ENCODE assay signal across 18 cellular contexts in the genomic region with DNA sequence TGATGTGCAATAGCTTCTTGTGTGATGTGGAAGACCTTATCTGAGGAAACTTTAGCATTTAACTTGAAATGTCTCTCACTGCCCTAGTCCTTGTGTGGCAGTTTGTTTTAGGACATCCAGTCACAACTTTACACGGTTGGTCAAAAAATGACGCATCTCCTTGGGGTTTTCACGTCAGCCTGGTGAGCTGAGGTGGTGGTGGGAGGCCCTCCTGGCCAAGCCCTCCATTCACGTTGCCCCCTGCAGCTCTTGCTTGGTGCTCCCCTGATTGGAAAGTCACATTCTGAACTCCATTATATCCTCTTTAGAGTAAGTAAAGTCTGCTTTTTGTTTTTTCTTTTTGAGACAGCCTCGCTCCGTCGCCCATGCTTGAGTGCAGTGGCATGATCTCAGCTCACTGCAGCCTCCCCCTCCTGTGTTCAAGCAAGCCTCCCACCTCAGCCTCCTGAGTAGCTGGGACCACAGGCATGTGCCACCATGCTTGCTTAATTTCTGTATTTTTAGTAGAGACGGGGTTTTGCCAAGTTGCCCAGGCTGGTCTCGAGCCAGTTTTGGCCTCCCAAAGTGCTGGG. TPM values are rescaled to one million over a fixed set of nuclear protein-coding genes. Genes with fewer than 3 reads are reported as not detected.
DNase-seq lines count a peak whose midpoint lies in the region; ATAC-seq, FAIRE-seq and TF ChIP-seq lines count a peak whose summit lies in the region.
"Had no signal": no experiment of that assay in that cellular context is flagged by ENCODE, and none has a peak within 500 bp of the region (broad histone marks: within the 10 kb centered on the region; RNA-seq: fewer than 3 reads in every experiment).

No MANE protein-coding gene starts in this region.

- H4K20me1 ChIP-seq in HepG2 (ENCODE audit: insufficient read depth, low read length) = peaks cover 20% of the 10 kb centered on the region

- H3K9me3 Mint-ChIP-seq in activated T-helper 2 cell treated with anti-CD3 and anti-CD28 coated beads, Interferon-gamma antibody, Interleukin-2, Interleukin-4, amounts not matched to agents 10 μg/mL and 5 μg/mL and 100 μg/mL, durations not matched to agents 14 hours and 24 hours and 36 hours = no peaks in the 10 kb centered on the region
- H3K9me3 Mint-ChIP-seq in stimulated activated naive CD8-positive, alpha-beta T cell treated with anti-CD3 and anti-CD28 coated beads, Interleukin-15, Interleukin-2, amounts not matched to agents 100 ng/mL and 50 ng/mL, for 24 hours = no peaks in the 10 kb centered on the region
- H3K9me3 Mint-ChIP-seq: immature natural killer cell; T-helper 2 cell treated with Interferon-gamma antibody and Interleukin-4, amounts not matched to agents 5 μg/mL and 100 μg/mL, for 36 hours had no signal

- TF ChIP-seq CTCF in HepG2 (CRISPR knock-in tag; IDR thresholded peaks at IDR 0.05) (no peak), right lobe of liver (IDR thresholded peaks at IDR 0.05) (no peak)

- POLR2A ChIA-PET in HepG2 (lab: Yijun Ruan, JAX) = interaction anchor here (1.3 to 1.5 kb wide), 2 partner anchors 12 to 23 kb away, joined by 3 to 4 read pairs; no protein-coding TSS in a partner anchor

- H3K4me1 Mint-ChIP-seq in activated T-helper 2 cell treated with anti-CD3 and anti-CD28 coated beads, Interferon-gamma antibody, Interleukin-2, Interleukin-4, amounts not matched to agents 10 μg/mL and 5 μg/mL and 100 μg/mL, durations not matched to agents 14 hours and 24 hours and 36 hours (ENCODE audit: low read depth) = peaks cover 6% of the 10 kb centered on the region
- peaks cover 24% of the 10 kb centered on the region for H3K4me1 Mint-ChIP-seq in stimulated activated naive CD8-positive, alpha-beta T cell treated with anti-CD3 and anti-CD28 coated beads, Interleukin-15, Interleukin-2, amounts not matched to agents 100 ng/mL and 50 ng/mL, for 24 hours (ENCODE audit: low read depth)

- DNase-seq in HepG2 (ENCODE audit: low spot score) (no peak), right lobe of liver (no peak), NCI-H446 (lab: John Stamatoyannopoulos, UW) (no peak)
- no peak for DNase-seq in activated T-helper 2 cell treated with anti-CD3 and anti-CD28 coated beads, Interferon-gamma antibody, Interleukin-2, Interleukin-4, amounts not matched to agents 10 μg/mL and 5 μg/mL and 100 μg/mL, durations not matched to agents 14 hours and 24 hours and 36 hours (ENCODE audit: low spot score)
- DNase-seq: activated CD4-positive, alpha-beta T cell treated with anti-CD3 and anti-CD28 coated beads for 4 hours; GDM1; immature natural killer cell; NCI-H1417 treated with DMSO at 0.1 percent for 48 hours; NCI-H345; SJCRH30; stimulated activated CD8-positive, alpha-beta memory T cell treated with anti-CD3 and anti-CD28 coated beads, Interleukin-4, amount 100 ng/mL, for 48 hours; transverse colon had no signal

- no peak for FAIRE-seq in HepG2 (lab: Jason Lieb, UNC)
- FAIRE-seq: GM18507 had no signal

- intact Hi-C loops in HepG2 (cut with micrococcal nuclease; ENCODE audit: unreplicated experiment) (no loop called here), right lobe of liver (cut with DNase I) (no loop called here)
- intact Hi-C loops in activated T-helper 2 cell treated with anti-CD3 and anti-CD28 coated beads, Interferon-gamma antibody, Interleukin-2, Interleukin-4, amounts not matched to agents 10 μg/mL and 5 μg/mL and 100 μg/mL, durations not matched to agents 14 hours and 24 hours and 36 hours (cut with micrococcal nuclease) = no loop called here

- H3K4me3 ChIP-seq in HepG2 (replicated peaks in 1 of 3; ENCODE audit: insufficient read depth in 1 of 3, low read depth in 2 of 3, low read length in 3 of 3) (no peak overlapping the region), right lobe of liver (no peak overlapping the region)
- H3K4me3 ChIP-seq: lung, SJCRH30, transverse colon had no signal

- H3K9me3 ChIP-seq in HepG2 (ENCODE audit: low read length) (no peaks in the 10 kb centered on the region), right lobe of liver (no peaks in the 10 kb centered on the region)
- H3K9me3 ChIP-seq: SJCRH30, transverse colon had no signal

- no peak overlapping the region for H3K4me2 ChIP-seq in HepG2 (ENCODE audit: low read depth, low read length)

- peaks cover 79% of the 10 kb centered on the region for H3K36me3 Mint-ChIP-seq in activated T-helper 2 cell treated with anti-CD3 and anti-CD28 coated beads, Interferon-gamma antibody, Interleukin-2, Interleukin-4, amounts not matched to agents 10 μg/mL and 5 μg/mL and 100 μg/mL, durations not matched to agents 14 hours and 24 hours and 36 hours (ENCODE audit: low read depth)
- peaks cover 59% of the 10 kb centered on the region for H3K36me3 Mint-ChIP-seq in stimulated activated naive CD8-positive, alpha-beta T cell treated with anti-CD3 and anti-CD28 coated beads, Interleukin-15, Interleukin-2, amounts not matched to agents 100 ng/mL and 50 ng/mL, for 24 hours (ENCODE audit: low read depth)

- no peak for TF ChIP-seq RAD21 in HepG2 (CRISPR knock-in tag; IDR thresholded peaks at IDR 0.05)

- H3K27me3 ChIP-seq in HepG2 (ENCODE audit: control insufficient read depth in 1 of 2, insufficient read depth in 2 of 2, low read length in 2 of 2) (no peaks in the 10 kb centered on the region), right lobe of liver (no peaks in the 10 kb centered on the region)
- H3K27me3 ChIP-seq: SJCRH30, transverse colon had no signal

- no peak overlapping the region for H3K4me3 Mint-ChIP-seq in activated T-helper 2 cell treated with anti-CD3 and anti-CD28 coated beads, Interferon-gamma antibody, Interleukin-2, Interleukin-4, amounts not matched to agents 10 μg/mL and 5 μg/mL and 100 μg/mL, durations not matched to agents 14 hours and 24 hours and 36 hours (ENCODE audit: low read depth)
- H3K4me3 Mint-ChIP-seq in stimulated activated naive CD8-positive, alpha-beta T cell treated with anti-CD3 and anti-CD28 coated beads, Interleukin-15, Interleukin-2, amounts not matched to agents 100 ng/mL and 50 ng/mL, for 24 hours = no peak overlapping the region
- H3K4me3 Mint-ChIP-seq: immature natural killer cell; T-helper 2 cell treated with Interferon-gamma antibody and Interleukin-4, amounts not matched to agents 5 μg/mL and 100 μg/mL, for 36 hours had no signal

- TF ChIP-seq EP300 in HepG2 (IDR thresholded peaks at IDR 0.05; ENCODE audit: low read depth in 2 of 2, low read length in 2 of 2) (no peak), HepG2 (CRISPR knock-in tag; IDR thresholded peaks at IDR 0.05; ENCODE audit: borderline replicate concordance) (no peak)

- peaks cover 21% of the 10 kb centered on the region for H3K4me1 ChIP-seq in HepG2 (ENCODE audit: insufficient read depth, low read length)
- H3K4me1 ChIP-seq in right lobe of liver = peaks cover 0 to 11% (median 3%) of the 10 kb centered on the region in 4 donors

- H3K27ac Mint-ChIP-seq in activated T-helper 2 cell treated with anti-CD3 and anti-CD28 coated beads, Interferon-gamma antibody, Interleukin-2, Interleukin-4, amounts not matched to agents 10 μg/mL and 5 μg/mL and 100 μg/mL, durations not matched to agents 14 hours and 24 hours and 36 hours = peak overlapping the region; percentile 33
- H3K27ac Mint-ChIP-seq in stimulated activated naive CD8-positive, alpha-beta T cell treated with anti-CD3 and anti-CD28 coated beads, Interleukin-15, Interleukin-2, amounts not matched to agents 100 ng/mL and 50 ng/mL, for 24 hours = peak overlapping the region; percentile 71
- H3K27ac Mint-ChIP-seq: T-helper 2 cell treated with Interferon-gamma antibody and Interleukin-4, amounts not matched to agents 5 μg/mL and 100 μg/mL, for 36 hours had no signal

- no peak overlapping the region for H2AFZ ChIP-seq in HepG2 (ENCODE audit: low read length)

- BruUV-seq in HepG2 (replicated peaks; lab: Mats Ljungman, UMichigan) = no TSS peak

- peaks cover 14% of the 10 kb centered on the region for H3K79me2 ChIP-seq in HepG2 (ENCODE audit: insufficient read depth, low read length)

- H3K27ac ChIP-seq in HepG2 (ENCODE audit: extremely low read length, insufficient read depth, low read length) (no peak overlapping the region), right lobe of liver (no peak overlapping the region)
- H3K27ac ChIP-seq: SJCRH30, transverse colon had no signal

- TF ChIP-seq POLR2A in HepG2 (IDR thresholded peaks at IDR 0.05; ENCODE audit: insufficient read depth in 1 of 2, low read depth in 2 of 2, low read length in 2 of 2) (peak in 1 of 2 experiments; percentile 61; a peak in 2 of 4 replicates), right lobe of liver (IDR thresholded peaks at IDR 0.05) (no peak)

- WGBS in HepG2 (ENCODE audit: low lambda C conversion rate) = 98% methylated on average over 9 of the region's 9 CpGs
- WGBS in right lobe of liver (ENCODE audit: insufficient coverage, low coverage, low lambda C conversion rate, missing lambda C conversion rate) = 85% methylated on average over 4 of the region's 9 CpGs

- H3K9ac ChIP-seq in HepG2 (ENCODE audit: insufficient read depth, low read depth, low read length) = no peak overlapping the region

- in situ Hi-C loops in HepG2 (cut with HindIII; ENCODE audit: extremely low pct_ligation_motif_present, low pct_unique_long_range_greater_than_20kb) = no loop called here

- no peaks in the 10 kb centered on the region for H3K27me3 Mint-ChIP-seq in activated T-helper 2 cell treated with anti-CD3 and anti-CD28 coated beads, Interferon-gamma antibody, Interleukin-2, Interleukin-4, amounts not matched to agents 10 μg/mL and 5 μg/mL and 100 μg/mL, durations not matched to agents 14 hours and 24 hours and 36 hours (ENCODE audit: low read depth)
- no peaks in the 10 kb centered on the region for H3K27me3 Mint-ChIP-seq in stimulated activated naive CD8-positive, alpha-beta T cell treated with anti-CD3 and anti-CD28 coated beads, Interleukin-15, Interleukin-2, amounts not matched to agents 100 ng/mL and 50 ng/mL, for 24 hours

- CTCF ChIA-PET in HepG2 (lab: Yijun Ruan, JAX; ENCODE audit: low intra/inter-chr PET ratio, low total read pairs) = no interaction called here

- H3K36me3 ChIP-seq in HepG2 (replicated peaks in 1 of 2; ENCODE audit: control insufficient read depth in 1 of 2, insufficient read depth in 2 of 2, low read length in 2 of 2) = peaks cover 10 to 50% of the 10 kb centered on the region in 2 experiments
- H3K36me3 ChIP-seq in right lobe of liver = peaks cover 0 to 68% (median 24%) of the 10 kb centered on the region in 4 donors

- ATAC-seq in HepG2 = no peak
- ATAC-seq in right lobe of liver = no peak
- ATAC-seq in HG03097 (IDR thresholded peaks at IDR 0.05; ENCODE audit: low FRiP score, unreplicated experiment) = no peak
- ATAC-seq: sciatic nerve had no signal

RNA-seq across cellular contexts. Expression of a gene that starts 7.5 kb away (rescaled TPM):
- total RNA-seq in HepG2 (2016; rRNA removed; fragmentation: Illumina TruSeq; extraction: Trizol) = 354 and 442 TPM in 2 replicates
- 44.3 and 47.0 TPM in 2 replicates for total RNA-seq in HepG2 (2016; cell fraction: cytosol; rRNA removed; fragmentation: Illumina TruSeq; extraction: Trizol; ENCODE audit: low read depth)
- 352 and 439 TPM in 2 replicates for total RNA-seq in HepG2 (2016; cell fraction: insoluble cytoplasmic fraction; rRNA removed; fragmentation: Illumina TruSeq; extraction: Trizol)
- total RNA-seq in HepG2 (2016; cell fraction: membrane; rRNA removed; fragmentation: Illumina TruSeq; extraction: Trizol) = 128 and 141 TPM in 2 replicates
- 126 and 144 TPM in 2 replicates for total RNA-seq in HepG2 (2016; cell fraction: nucleus; rRNA removed; fragmentation: Illumina TruSeq; extraction: Trizol)
- 403 and 483 TPM in 2 replicates for polyA plus RNA-seq in HepG2 (2011; rRNA removed)
- 471 and 548 TPM in 2 replicates for polyA plus RNA-seq in HepG2 (2011; cell fraction: cytosol; rRNA removed)
- polyA plus RNA-seq in HepG2 (2011; cell fraction: nucleus; rRNA removed) = 110 and 124 TPM in 2 replicates
- polyA plus RNA-seq in HepG2 (2012) = 318 and 342 TPM in 2 replicates
- polyA plus RNA-seq in HepG2 (2016; cell fraction: cytosol; fragmentation: Illumina TruSeq; extraction: Trizol; ENCODE audit: low read depth) = 50.9 and 54.4 TPM in 2 replicates
- polyA plus RNA-seq in HepG2 (2016; cell fraction: insoluble cytoplasmic fraction; fragmentation: Illumina TruSeq; extraction: Trizol; ENCODE audit: low read depth) = 474 and 488 TPM in 2 replicates
- polyA plus RNA-seq in HepG2 (2016; cell fraction: membrane; fragmentation: Illumina TruSeq; extraction: Trizol; ENCODE audit: low read depth) = 112 and 113 TPM in 2 replicates
- 181 and 193 TPM in 2 replicates for polyA plus RNA-seq in HepG2 (2016; cell fraction: nucleus; fragmentation: Illumina TruSeq; extraction: Trizol; ENCODE audit: insufficient read depth, low read depth)
- polyA minus RNA-seq in HepG2 (2011; rRNA and poly(A)+ RNA removed; ENCODE audit: low replicate concordance) = 592 and 624 TPM in 2 replicates
- polyA minus RNA-seq in HepG2 (2011; cell fraction: cytosol; rRNA and poly(A)+ RNA removed) = 212 and 243 TPM in 2 replicates
- polyA minus RNA-seq in HepG2 (2011; cell fraction: nucleus; rRNA and poly(A)+ RNA removed) = 56.7 and 63.2 TPM in 2 replicates
- 100 to 1,000 TPM; 100 to 228 (median 162) TPM for total RNA-seq in right lobe of liver
- 877 and 885 TPM in 2 replicates for total RNA-seq in activated T-helper 2 cell treated with anti-CD3 and anti-CD28 coated beads, Interferon-gamma antibody, Interleukin-2, Interleukin-4, amounts not matched to agents 10 μg/mL and 5 μg/mL and 100 μg/mL, durations not matched to agents 14 hours and 24 hours and 36 hours

RNA-seq across cellular contexts. Expression of a gene that starts 12.3 kb away (rescaled TPM):
- 39.9 and 47.6 TPM in 2 replicates for total RNA-seq in HepG2 (2016; rRNA removed; fragmentation: Illumina TruSeq; extraction: Trizol)
- total RNA-seq in HepG2 (2016; cell fraction: cytosol; rRNA removed; fragmentation: Illumina TruSeq; extraction: Trizol; ENCODE audit: low read depth) = 23.7 and 27.6 TPM in 2 replicates
- 37.7 and 48.0 TPM in 2 replicates for total RNA-seq in HepG2 (2016; cell fraction: insoluble cytoplasmic fraction; rRNA removed; fragmentation: Illumina TruSeq; extraction: Trizol)
- total RNA-seq in HepG2 (2016; cell fraction: membrane; rRNA removed; fragmentation: Illumina TruSeq; extraction: Trizol) = 24.0 and 25.8 TPM in 2 replicates
- total RNA-seq in HepG2 (2016; cell fraction: nucleus; rRNA removed; fragmentation: Illumina TruSeq; extraction: Trizol) = 16.9 and 23.2 TPM in 2 replicates
- 36.3 and 38.0 TPM in 2 replicates for polyA plus RNA-seq in HepG2 (2011; rRNA removed)
- 37.5 and 37.9 TPM in 2 replicates for polyA plus RNA-seq in HepG2 (2011; cell fraction: cytosol; rRNA removed)
- 14.0 and 17.7 TPM in 2 replicates for polyA plus RNA-seq in HepG2 (2011; cell fraction: nucleus; rRNA removed)
- 31.8 and 32.0 TPM in 2 replicates for polyA plus RNA-seq in HepG2 (2012)
- polyA plus RNA-seq in HepG2 (2016; cell fraction: cytosol; fragmentation: Illumina TruSeq; extraction: Trizol; ENCODE audit: low read depth) = 21.2 and 21.7 TPM in 2 replicates
- 59.8 and 61.6 TPM in 2 replicates for polyA plus RNA-seq in HepG2 (2016; cell fraction: insoluble cytoplasmic fraction; fragmentation: Illumina TruSeq; extraction: Trizol; ENCODE audit: low read depth)
- polyA plus RNA-seq in HepG2 (2016; cell fraction: membrane; fragmentation: Illumina TruSeq; extraction: Trizol; ENCODE audit: low read depth) = 21.5 and 23.2 TPM in 2 replicates
- polyA plus RNA-seq in HepG2 (2016; cell fraction: nucleus; fragmentation: Illumina TruSeq; extraction: Trizol; ENCODE audit: insufficient read depth, low read depth) = 37.6 TPM in 2 replicates
- polyA minus RNA-seq in HepG2 (2011; rRNA and poly(A)+ RNA removed; ENCODE audit: low replicate concordance) = 34.4 and 67.4 TPM in 2 replicates
- polyA minus RNA-seq in HepG2 (2011; cell fraction: cytosol; rRNA and poly(A)+ RNA removed) = 7.6 and 7.7 TPM in 2 replicates
- polyA minus RNA-seq in HepG2 (2011; cell fraction: nucleus; rRNA and poly(A)+ RNA removed) = 10.6 and 14.4 TPM in 2 replicates
- total RNA-seq in right lobe of liver = 10 to 100 TPM in 5 of 6 experiments, 1 to 10 TPM in 1; 9.2 to 19.1 (median 11.8) TPM
- total RNA-seq in activated T-helper 2 cell treated with anti-CD3 and anti-CD28 coated beads, Interferon-gamma antibody, Interleukin-2, Interleukin-4, amounts not matched to agents 10 μg/mL and 5 μg/mL and 100 μg/mL, durations not matched to agents 14 hours and 24 hours and 36 hours = 49.9 and 53.4 TPM in 2 replicates

RNA-seq across cellular contexts. Expression of a gene that starts 12.5 kb away (rescaled TPM):
- 30.2 and 41.8 TPM in 2 replicates for total RNA-seq in HepG2 (2016; rRNA removed; fragmentation: Illumina TruSeq; extraction: Trizol)
- total RNA-seq in HepG2 (2016; cell fraction: cytosol; rRNA removed; fragmentation: Illumina TruSeq; extraction: Trizol; ENCODE audit: low read depth) = 84.0 and 92.7 TPM in 2 replicates
- total RNA-seq in HepG2 (2016; cell fraction: insoluble cytoplasmic fraction; rRNA removed; fragmentation: Illumina TruSeq; extraction: Trizol) = 25.9 and 43.5 TPM in 2 replicates
- 104 and 115 TPM in 2 replicates for total RNA-seq in HepG2 (2016; cell fraction: membrane; rRNA removed; fragmentation: Illumina TruSeq; extraction: Trizol)
- 30.7 and 33.0 TPM in 2 replicates for total RNA-seq in HepG2 (2016; cell fraction: nucleus; rRNA removed; fragmentation: Illumina TruSeq; extraction: Trizol)
- 40.8 and 49.4 TPM in 2 replicates for polyA plus RNA-seq in HepG2 (2011; rRNA removed)
- 50.8 and 52.5 TPM in 2 replicates for polyA plus RNA-seq in HepG2 (2011; cell fraction: cytosol; rRNA removed)
- 59.0 and 60.8 TPM in 2 replicates for polyA plus RNA-seq in HepG2 (2011; cell fraction: nucleus; rRNA removed)
- polyA plus RNA-seq in HepG2 (2012) = 15.7 and 18.2 TPM in 2 replicates
- 102 and 121 TPM in 2 replicates for polyA plus RNA-seq in HepG2 (2016; cell fraction: cytosol; fragmentation: Illumina TruSeq; extraction: Trizol; ENCODE audit: low read depth)
- 34.1 and 41.4 TPM in 2 replicates for polyA plus RNA-seq in HepG2 (2016; cell fraction: insoluble cytoplasmic fraction; fragmentation: Illumina TruSeq; extraction: Trizol; ENCODE audit: low read depth)
- 122 and 132 TPM in 2 replicates for polyA plus RNA-seq in HepG2 (2016; cell fraction: membrane; fragmentation: Illumina TruSeq; extraction: Trizol; ENCODE audit: low read depth)
- 55.7 and 56.8 TPM in 2 replicates for polyA plus RNA-seq in HepG2 (2016; cell fraction: nucleus; fragmentation: Illumina TruSeq; extraction: Trizol; ENCODE audit: insufficient read depth, low read depth)
- polyA minus RNA-seq in HepG2 (2011; rRNA and poly(A)+ RNA removed; ENCODE audit: low replicate concordance) = 142 and 286 TPM in 2 replicates
- 20.4 TPM in 2 replicates for polyA minus RNA-seq in HepG2 (2011; cell fraction: cytosol; rRNA and poly(A)+ RNA removed)
- polyA minus RNA-seq in HepG2 (2011; cell fraction: nucleus; rRNA and poly(A)+ RNA removed) = 33.9 and 35.7 TPM in 2 replicates
- total RNA-seq in right lobe of liver = 10 to 100 TPM; 15.8 to 27.0 (median 22.8) TPM
- total RNA-seq in activated T-helper 2 cell treated with anti-CD3 and anti-CD28 coated beads, Interferon-gamma antibody, Interleukin-2, Interleukin-4, amounts not matched to agents 10 μg/mL and 5 μg/mL and 100 μg/mL, durations not matched to agents 14 hours and 24 hours and 36 hours = 41.4 and 52.9 TPM in 2 replicates

RNA-seq across cellular contexts. Expression of a gene that starts 32.4 kb away (rescaled TPM):
- total RNA-seq in HepG2 (2016; rRNA removed; fragmentation: Illumina TruSeq; extraction: Trizol) (30.6 and 39.4 TPM in 2 replicates), right lobe of liver (10 to 100 TPM in 3 of 6 experiments, 1 to 10 TPM in 3; 6.7 to 23.2 (median 10.2) TPM)
- 40.0 and 40.9 TPM in 2 replicates for total RNA-seq in HepG2 (2016; cell fraction: cytosol; rRNA removed; fragmentation: Illumina TruSeq; extraction: Trizol; ENCODE audit: low read depth)
- 23.4 and 36.6 TPM in 2 replicates for total RNA-seq in HepG2 (2016; cell fraction: insoluble cytoplasmic fraction; rRNA removed; fragmentation: Illumina TruSeq; extraction: Trizol)
- total RNA-seq in HepG2 (2016; cell fraction: membrane; rRNA removed; fragmentation: Illumina TruSeq; extraction: Trizol) = 11.2 and 11.4 TPM in 2 replicates
- total RNA-seq in HepG2 (2016; cell fraction: nucleus; rRNA removed; fragmentation: Illumina TruSeq; extraction: Trizol) = 31.1 and 33.1 TPM in 2 replicates
- polyA plus RNA-seq in HepG2 (2011; rRNA removed) = 13.2 and 18.6 TPM in 2 replicates
- polyA plus RNA-seq in HepG2 (2011; cell fraction: cytosol; rRNA removed) = 5.0 and 5.1 TPM in 2 replicates
- 51.4 and 59.2 TPM in 2 replicates for polyA plus RNA-seq in HepG2 (2011; cell fraction: nucleus; rRNA removed)
- 17.9 and 28.3 TPM in 2 replicates for polyA plus RNA-seq in HepG2 (2012)
- polyA plus RNA-seq in HepG2 (2016; cell fraction: cytosol; fragmentation: Illumina TruSeq; extraction: Trizol; ENCODE audit: low read depth) = 6.7 and 7.7 TPM in 2 replicates
- 20.0 and 25.7 TPM in 2 replicates for polyA plus RNA-seq in HepG2 (2016; cell fraction: insoluble cytoplasmic fraction; fragmentation: Illumina TruSeq; extraction: Trizol; ENCODE audit: low read depth)
- 4.0 and 4.5 TPM in 2 replicates for polyA plus RNA-seq in HepG2 (2016; cell fraction: membrane; fragmentation: Illumina TruSeq; extraction: Trizol; ENCODE audit: low read depth)
- 51.3 and 56.0 TPM in 2 replicates for polyA plus RNA-seq in HepG2 (2016; cell fraction: nucleus; fragmentation: Illumina TruSeq; extraction: Trizol; ENCODE audit: insufficient read depth, low read depth)
- polyA minus RNA-seq in HepG2 (2011; rRNA and poly(A)+ RNA removed; ENCODE audit: low replicate concordance) = 43.7 and 49.7 TPM in 2 replicates
- polyA minus RNA-seq in HepG2 (2011; cell fraction: cytosol; rRNA and poly(A)+ RNA removed) = 12.0 and 15.7 TPM in 2 replicates
- polyA minus RNA-seq in HepG2 (2011; cell fraction: nucleus; rRNA and poly(A)+ RNA removed) = 22.4 and 29.6 TPM in 2 replicates
- 69.8 and 70.1 TPM in 2 replicates for total RNA-seq in activated T-helper 2 cell treated with anti-CD3 and anti-CD28 coated beads, Interferon-gamma antibody, Interleukin-2, Interleukin-4, amounts not matched to agents 10 μg/mL and 5 μg/mL and 100 μg/mL, durations not matched to agents 14 hours and 24 hours and 36 hours
